8 cellular contexts compared by ENCODE assay signal in genomic region chr2:24793752-24794477, GRCh38. TPM values are rescaled to one million over a fixed set of nuclear protein-coding genes. Genes with fewer than 3 reads are reported as not detected.
A peak's percentile ranks its signal among the peaks of the same experiment; 100 is the strongest.
DNase-seq lines count a peak whose midpoint lies in the region; ATAC-seq and TF ChIP-seq lines count a peak whose summit lies in the region.

No MANE protein-coding gene starts in this region.

- peak overlapping the region; percentile 92 to 98 (median 97) for H3K9ac ChIP-seq in BLaER1 treated with 17β-estradiol and CSF1 and Interleukin-3, amounts not matched to agents 10 nM and 100 nM

- H2AFZ ChIP-seq in OCI-LY7 (ENCODE audit: low read length): peak overlapping the region; percentile 77

- CTCF ChIA-PET in OCI-LY7 (lab: Charles Lee; ENCODE audit: unreplicated experiment): no interaction called here

- BruUV-seq in OCI-LY7 (replicated peaks; lab: Mats Ljungman, UMichigan): TSS peak; percentile 88

- peaks cover 26 to 39% (median 33%) of the 10 kb centered on the region in 10 experiments for H3K4me1 ChIP-seq in BLaER1 treated with 17β-estradiol and CSF1 and Interleukin-3, amounts not matched to agents 10 nM and 100 nM
- H3K4me1 ChIP-seq in OCI-LY7 (ENCODE audit: insufficient read depth, low read length, poor library complexity, severe bottlenecking) (peaks cover 30% of the 10 kb centered on the region), mononuclear cell (ENCODE audit: insufficient read depth, low read length) (peaks cover 17% of the 10 kb centered on the region)

- POLR2A ChIA-PET in OCI-LY7 (lab: Charles Lee): interaction anchor here (1.1 to 1.7 kb wide), 4 partner anchors 14 to 145 kb away, joined by 3 to 6 read pairs (median 4); no protein-coding TSS in a partner anchor

- intact Hi-C loops in OCI-LY7 (cut with micrococcal nuclease; ENCODE audit: unreplicated experiment): loop anchor here (2.0 to 5.0 kb wide), 2 partner anchors 179 to 302 kb away; partner anchors contain the start of gene NCOA1

- peak overlapping the region; percentile 82 to 95 (median 91) for H3K4me3 ChIP-seq in BLaER1 treated with 17β-estradiol and CSF1 and Interleukin-3, amounts not matched to agents 10 nM and 100 nM
- H3K4me3 ChIP-seq in OCI-LY7 (ENCODE audit: low read depth, low read length, poor library complexity, severe bottlenecking): peak overlapping the region; percentile 91
- peak overlapping the region; percentile 94 for H3K4me3 ChIP-seq in mononuclear cell (ENCODE audit: low read length)

- TF ChIP-seq CTCF in OCI-LY7 (conservative IDR thresholded peaks at IDR 0.05; ENCODE audit: low read length): no peak

- H4K20me1 ChIP-seq in BLaER1 treated with 17β-estradiol and CSF1 and Interleukin-3, amounts not matched to agents 10 nM and 100 nM: peaks cover 0 to 6% (median 0%) of the 10 kb centered on the region in 11 experiments; a peak in 3 of 22 replicates
- H4K20me1 ChIP-seq in OCI-LY7 (ENCODE audit: insufficient read depth, low read length): peaks cover 6% of the 10 kb centered on the region; the same call in 1 of the 2 replicates

- H3K4me2 ChIP-seq in BLaER1 treated with 17β-estradiol and CSF1 and Interleukin-3, amounts not matched to agents 10 nM and 100 nM: peak overlapping the region; percentile 77 to 98 (median 88)
- H3K4me2 ChIP-seq in OCI-LY7 (ENCODE audit: low read length): peak overlapping the region; percentile 90

- H3K9me2 ChIP-seq in OCI-LY7 (ENCODE audit: insufficient read depth, low read length): no peaks in the 10 kb centered on the region

- H3K27ac ChIP-seq in BLaER1 treated with 17β-estradiol and CSF1 and Interleukin-3, amounts not matched to agents 10 nM and 100 nM: peak overlapping the region in 10 of 11 experiments; percentile 94 to 99 (median 98); a peak in 20 of 22 replicates
- H3K27ac ChIP-seq in OCI-LY7 (ENCODE audit: low read depth, low read length, poor library complexity, severe bottlenecking): peak overlapping the region; percentile 82
- H3K27ac ChIP-seq in cingulate gyrus (ENCODE audit: low read depth, low read length): peak overlapping the region; percentile 50

- H3K79me2 ChIP-seq in OCI-LY7 (ENCODE audit: insufficient read depth, low read depth, low read length): peaks cover 71% of the 10 kb centered on the region

- H3K9me3 ChIP-seq in BLaER1 treated with 17β-estradiol and CSF1 and Interleukin-3, amounts not matched to agents 10 nM and 100 nM (replicated peaks in 1 of 11): peaks cover 0 to 17% (median under 1%) of the 10 kb centered on the region in 11 experiments; a peak in 10 of 22 replicates
- H3K9me3 ChIP-seq in OCI-LY7 (ENCODE audit: low read length): no peaks in the 10 kb centered on the region
- no peaks in the 10 kb centered on the region for H3K9me3 ChIP-seq in mononuclear cell (ENCODE audit: low read depth, low read length)

- peak; percentile 4 for ATAC-seq in GM21717 (IDR thresholded peaks at IDR 0.05; ENCODE audit: unreplicated experiment)
- no peak for ATAC-seq in HG02938 (IDR thresholded peaks at IDR 0.05; ENCODE audit: unreplicated experiment)

- H3K36me3 ChIP-seq in BLaER1 treated with 17β-estradiol and CSF1 and Interleukin-3, amounts not matched to agents 10 nM and 100 nM: peaks cover 0 to 50% (median 42%) of the 10 kb centered on the region in 11 experiments; a peak in 21 of 22 replicates
- H3K36me3 ChIP-seq in OCI-LY7 (ENCODE audit: insufficient read depth, low read length): peaks cover 47% of the 10 kb centered on the region

- DNase-seq in OCI-LY7 (ENCODE audit: low spot score) (peak; percentile 40), putamen (ENCODE audit: low spot score) (no peak), Ammon's horn (ENCODE audit: low spot score) (no peak)

- H3K27me3 ChIP-seq in BLaER1 treated with 17β-estradiol and CSF1 and Interleukin-3, amounts not matched to agents 10 nM and 100 nM: no peaks in the 10 kb centered on the region
- H3K27me3 ChIP-seq in mononuclear cell (ENCODE audit: insufficient read depth, low read length): no peaks in the 10 kb centered on the region

RNA-seq across cellular contexts. Expression of gene CENPO, which starts 0.7 kb away (rescaled TPM):
- 52.4 and 53.6 TPM in 2 replicates for total RNA-seq in OCI-LY7 (2014; rRNA removed; shearing (Covaris generic))
- 59.2 and 65.1 TPM in 2 replicates for total RNA-seq in OCI-LY7 (2022)
- 2.2 TPM for total RNA-seq in mononuclear cell

RNA-seq across cellular contexts. Expression of gene PTRHD1, which starts 0.7 kb away (rescaled TPM):
- total RNA-seq in OCI-LY7 (2014; rRNA removed; shearing (Covaris generic)): 44.8 and 55.0 TPM in 2 replicates
- total RNA-seq in OCI-LY7 (2022) (41.5 and 43.9 TPM in 2 replicates), mononuclear cell (25.3 TPM)

Comparison
In these comparisons a context has a peak if more than half of its experiments do, and no peak if none do; other contexts are left out.
1. RNA of gene CENPO, which starts 0.7 kb away (total RNA-seq): 52.4 to 65.1 TPM in OCI-LY7; 2.2 TPM in mononuclear cell (single experiment); every median in the first group is over 10 times any median in the second.
2. Peak in every context shown above with its lines, with median percentiles within 50 percentile points of each other: H3K27ac ChIP-seq and H3K4me3 ChIP-seq.